In genomic region chr1:212930986-212931678, GRCh38 we compare ENCODE assay signal across 22 cellular contexts. TPM values are rescaled to one million over a fixed set of nuclear protein-coding genes. Genes with fewer than 3 reads are reported as not detected.
DNase-seq lines count a peak whose midpoint lies in the region; ATAC-seq and TF ChIP-seq lines count a peak whose summit lies in the region.
"Had no signal": no experiment of that assay in that cellular context is flagged by ENCODE, and none has a peak within 500 bp of the region (broad histone marks: within the 10 kb centered on the region; RNA-seq: fewer than 3 reads in every experiment).

No MANE protein-coding gene starts in this region.

- H3K27ac Mint-ChIP-seq in GM23338, result no peak overlapping the region; the same call in 1 of the 2 replicates
- H3K27ac Mint-ChIP-seq in activated naive CD8-positive, alpha-beta T cell treated with anti-CD3 and anti-CD28 coated beads, Interleukin-2, amount 50 U/mL, for 24 hours, result no peak overlapping the region
- H3K27ac Mint-ChIP-seq: activated B cell treated with CpG ODN at 0.5 μM for 24 hours; activated T-helper 2 cell treated with anti-CD3 and anti-CD28 coated beads, Interferon-gamma antibody, Interleukin-2, Interleukin-4, amounts not matched to agents 10 μg/mL and 5 μg/mL and 100 μg/mL, durations not matched to agents 14 hours and 24 hours and 36 hours; T-helper 17 cell had no signal

- TF ChIP-seq RAD21 in liver (IDR thresholded peaks at IDR 0.05), result no peak

- peaks cover 5% of the 10 kb centered on the region; the same call in 1 of the 3 replicates for H3K36me3 Mint-ChIP-seq in GM23338 (ENCODE audit: low read depth)
- H3K36me3 Mint-ChIP-seq in activated naive CD8-positive, alpha-beta T cell treated with anti-CD3 and anti-CD28 coated beads, Interleukin-2, amount 50 U/mL, for 24 hours (ENCODE audit: low read depth), result no peaks in the 10 kb centered on the region

- peaks cover 0 to 4% (median 1%) of the 10 kb centered on the region in 4 donors for H3K9me3 ChIP-seq in liver (ENCODE audit: control insufficient read depth in 4 of 4, low read length in 3 of 4)
- H3K9me3 ChIP-seq: adrenal gland, gastrocnemius medialis, SJSA1, spleen had no signal

- no peaks in the 10 kb centered on the region for H3K36me3 ChIP-seq in GM23338 (ENCODE audit: insufficient read depth)
- H3K36me3 ChIP-seq in KMS-11 (ENCODE audit: insufficient read depth), result no peaks in the 10 kb centered on the region
- H3K36me3 ChIP-seq in liver (ENCODE audit: control insufficient read depth in 4 of 4, insufficient read depth in 3 of 4, low read depth in 1 of 4, low read length in 3 of 4), result no peaks in the 10 kb centered on the region
- H3K36me3 ChIP-seq: adrenal gland, gastrocnemius medialis, SJSA1, spleen had no signal

- H3K4me3 ChIP-seq in GM23338 (no peak overlapping the region), KMS-11 (IDR thresholded peaks at IDR 0.05; ENCODE audit: insufficient read depth, low read depth, low read length) (no peak overlapping the region), liver (ENCODE audit: low read depth in 1 of 3, low read length in 3 of 3) (no peak overlapping the region)
- H3K4me3 ChIP-seq: adrenal gland, dorsolateral prefrontal cortex, gastrocnemius medialis, PC-9, SJSA1, spleen had no signal

- WGBS in liver, result 73% methylated on average over 10 of the region's 10 CpGs

- H3K27me3 Mint-ChIP-seq in GM23338 (ENCODE audit: insufficient read depth, low read depth, poor library complexity), result peaks cover 28% of the 10 kb centered on the region
- H3K27me3 Mint-ChIP-seq in activated naive CD8-positive, alpha-beta T cell treated with anti-CD3 and anti-CD28 coated beads, Interleukin-2, amount 50 U/mL, for 24 hours, result no peaks in the 10 kb centered on the region

- H2AFZ ChIP-seq in GM23338 (peak overlapping the region; percentile 67; the same call in 1 of the 2 replicates), KMS-11 (ENCODE audit: low read depth) (peak overlapping the region; percentile 21; the same call in 1 of the 2 replicates)
- H2AFZ ChIP-seq: PC-9 had no signal

- peaks cover 30% of the 10 kb centered on the region for H3K9me2 ChIP-seq in GM23338 (ENCODE audit: insufficient read depth)

- DNase-seq in GM23338 (ENCODE audit: low spot score), result no peak
- no peak for DNase-seq in activated naive CD8-positive, alpha-beta T cell treated with anti-CD3 and anti-CD28 coated beads, Interleukin-2, amount 50 U/mL, for 24 hours
- DNase-seq in occipital lobe (lab: John Stamatoyannopoulos, UW), result no peak
- no peak for DNase-seq in activated T-cell treated with anti-CD3 and anti-CD28 coated beads, Interleukin-2, amount 50 U/mL, for 1 hour
- DNase-seq: activated B cell treated with CpG ODN at 0.5 μM for 24 hours, dorsolateral prefrontal cortex, erythroblast, gastrocnemius medialis, Karpas-422, left cardiac atrium, NCI-H1105 treated with DMSO at 0.1 percent for 48 hours, PC-9, spleen, T-helper 17 cell had no signal

- H4K20me1 ChIP-seq in GM23338 (replicated peaks; ENCODE audit: insufficient read depth) (no peaks in the 10 kb centered on the region), KMS-11 (ENCODE audit: insufficient read depth) (no peaks in the 10 kb centered on the region)

- H3K9me3 Mint-ChIP-seq in GM23338, result peaks cover 5% of the 10 kb centered on the region; the same call in 2 of the 3 replicates
- H3K9me3 Mint-ChIP-seq in activated naive CD8-positive, alpha-beta T cell treated with anti-CD3 and anti-CD28 coated beads, Interleukin-2, amount 50 U/mL, for 24 hours, result no peaks in the 10 kb centered on the region
- H3K9me3 Mint-ChIP-seq: activated B cell treated with CpG ODN at 0.5 μM for 24 hours; activated T-helper 2 cell treated with anti-CD3 and anti-CD28 coated beads, Interferon-gamma antibody, Interleukin-2, Interleukin-4, amounts not matched to agents 10 μg/mL and 5 μg/mL and 100 μg/mL, durations not matched to agents 14 hours and 24 hours and 36 hours; neural crest cell had no signal

- peaks cover 9% of the 10 kb centered on the region; the same call in 1 of the 2 replicates for H3F3A ChIP-seq in GM23338 (replicated peaks; ENCODE audit: low read depth)

- ATAC-seq in GM18868 (IDR thresholded peaks at IDR 0.05; ENCODE audit: unreplicated experiment), result peak; percentile 48
- no peak for ATAC-seq in GM23338
- no peak for ATAC-seq in activated naive CD8-positive, alpha-beta T cell treated with anti-CD3 and anti-CD28 coated beads, Interleukin-2, amount 50 U/mL, for 24 hours
- no peak for ATAC-seq in HG03097 (IDR thresholded peaks at IDR 0.05; ENCODE audit: low FRiP score, unreplicated experiment)
- ATAC-seq: gastrocnemius medialis, left cardiac atrium, T-helper 17 cell had no signal

- H3K4me1 Mint-ChIP-seq in GM23338, result peaks cover 37% of the 10 kb centered on the region
- no peaks in the 10 kb centered on the region for H3K4me1 Mint-ChIP-seq in activated naive CD8-positive, alpha-beta T cell treated with anti-CD3 and anti-CD28 coated beads, Interleukin-2, amount 50 U/mL, for 24 hours
- H3K4me1 Mint-ChIP-seq: activated B cell treated with CpG ODN at 0.5 μM for 24 hours, T-helper 17 cell had no signal

- TF ChIP-seq CTCF in GM23338 (conservative IDR thresholded peaks at IDR 0.05; ENCODE audit: low read depth in 2 of 2), result 0 out of 4 replicates have a peak, but pooled peaks of 1 of the 2 experiments have one; percentile 22
- no peak for TF ChIP-seq CTCF in KMS-11 (conservative IDR thresholded peaks at IDR 0.05; ENCODE audit: low read depth, low read length)
- TF ChIP-seq CTCF in liver (IDR thresholded peaks at IDR 0.05; ENCODE audit: low read depth, low read length, missing input control), result no peak

- peaks cover 12% of the 10 kb centered on the region; the same call in 1 of the 2 replicates for H3K27me3 ChIP-seq in GM23338 (ENCODE audit: insufficient read depth)
- H3K27me3 ChIP-seq in KMS-11 (ENCODE audit: insufficient read depth, low read depth), result no peaks in the 10 kb centered on the region
- no peaks in the 10 kb centered on the region for H3K27me3 ChIP-seq in liver (ENCODE audit: control insufficient read depth in 4 of 4, insufficient read depth in 4 of 4, low read length in 3 of 4)
- H3K27me3 ChIP-seq: adrenal gland, dorsolateral prefrontal cortex, gastrocnemius medialis, SJSA1, spleen had no signal

- no peak overlapping the region for H3K4me2 ChIP-seq in GM23338
- 0 out of 2 replicates have a peak overlapping the region, but pooled peaks have one; percentile 3 for H3K4me2 ChIP-seq in KMS-11
- H3K4me2 ChIP-seq: PC-9 had no signal

- H3K27ac ChIP-seq in GM23338 (ENCODE audit: low read depth) (no peak overlapping the region), KMS-11 (peak overlapping the region; percentile 14; the same call in 1 of the 2 replicates), liver (ENCODE audit: low read depth in 1 of 2, low read length in 2 of 2) (no peak overlapping the region)
- H3K27ac ChIP-seq: adrenal gland, dorsolateral prefrontal cortex, gastrocnemius medialis, PC-9, SJSA1, spleen had no signal

- H3K4me1 ChIP-seq in GM23338 (ENCODE audit: insufficient read depth) (peaks cover 49% of the 10 kb centered on the region), KMS-11 (ENCODE audit: low read depth, poor library complexity, severe bottlenecking) (no peaks in the 10 kb centered on the region), liver (ENCODE audit: control insufficient read depth in 4 of 4, insufficient read depth in 4 of 4, low read length in 3 of 4) (no peaks in the 10 kb centered on the region)
- H3K4me1 ChIP-seq: adrenal gland, gastrocnemius medialis, SJSA1, spleen had no signal

- no peaks in the 10 kb centered on the region for H3K79me2 ChIP-seq in GM23338 (replicated peaks; ENCODE audit: insufficient read depth)
- no peaks in the 10 kb centered on the region for H3K79me2 ChIP-seq in KMS-11 (ENCODE audit: insufficient read depth, low read depth)

- H3K4me3 Mint-ChIP-seq in GM23338, result no peak overlapping the region
- H3K4me3 Mint-ChIP-seq in activated naive CD8-positive, alpha-beta T cell treated with anti-CD3 and anti-CD28 coated beads, Interleukin-2, amount 50 U/mL, for 24 hours, result no peak overlapping the region
- H3K4me3 Mint-ChIP-seq: activated B cell treated with CpG ODN at 0.5 μM for 24 hours, neural crest cell, T-helper 17 cell had no signal

- H3K9ac ChIP-seq in KMS-11, result peak overlapping the region; percentile 12; the same call in 1 of the 2 replicates
- H3K9ac ChIP-seq in liver (ENCODE audit: low read depth in 1 of 2, low read length in 2 of 2), result no peak overlapping the region

TF ChIP-seq in GM23338, 12 proteins besides CTCF, POLR2A, EP300 and RAD21 (continues in another document):
- no peak for TF ChIP-seq NANOG (IDR thresholded peaks at IDR 0.05; ENCODE audit: borderline replicate concordance)
- no peak for TF ChIP-seq JUNB (IDR thresholded peaks at IDR 0.05; ENCODE audit: unreplicated experiment)

TF ChIP-seq in liver, 16 proteins besides CTCF, POLR2A, EP300 and RAD21:
- no peak for TF ChIP-seq JUND (IDR thresholded peaks at IDR 0.05)
- no peak for TF ChIP-seq RXRA (IDR thresholded peaks at IDR 0.05)
- TF ChIP-seq NR2F2 (IDR thresholded peaks at IDR 0.05), result no peak
- TF ChIP-seq ZBTB33 (IDR thresholded peaks at IDR 0.05), result no peak
- peak; percentile 26 to 35 for TF ChIP-seq HNF4A (conservative IDR thresholded peaks at IDR 0.05)
- TF ChIP-seq TAF1 (conservative IDR thresholded peaks at IDR 0.05), result no peak
- no peak for TF ChIP-seq ATF3 (IDR thresholded peaks at IDR 0.05)

RNA-seq across cellular contexts. Expression of gene VASH2, which starts 19.2 kb away (rescaled TPM):
- total RNA-seq in GM23338 (2014; rRNA removed; shearing (Covaris generic)), result 305 and 381 TPM in 2 replicates
- polyA plus RNA-seq in GM23338 (2016; fragmentation: Nextera tagmentation; extraction: Ambion mirVana) (129 and 136 TPM in 2 replicates), liver (under 1 TPM; 0.01 to 0.38 TPM)
- total RNA-seq in liver (under 1 TPM; 0.08 to 0.70 TPM), occipital lobe (35.9 TPM)
- total RNA-seq: PC-9 had no signal

Comparison
In these comparisons a context has a peak if more than half of its experiments do, and no peak if none do; other contexts are left out.
1. RNA of gene VASH2, which starts 19.2 kb away (total RNA-seq): 305 to 381 TPM in GM23338 and 35.9 TPM in occipital lobe (single experiment); 0.08 to 0.70 TPM in liver; every median in the first group is over 10 times any median in the second.